ENCODE assay signal across 29 cellular contexts in genomic region chr2:17191223-17191622, GRCh38.
"Had no signal": no experiment of that assay in that cellular context is flagged by ENCODE, and none has a peak within 500 bp of the region (broad histone marks: within the 10 kb centered on the region; RNA-seq: fewer than 3 reads in every experiment).

No MANE protein-coding gene starts in this region.

- H3K27me3 ChIP-seq: breast epithelium, neural progenitor cell, right atrium auricular region, uterus had no signal

- H3K9ac ChIP-seq: neural progenitor cell, parathyroid adenoma had no signal

- H3K27me3 Mint-ChIP-seq: activated CD8-positive, alpha-beta memory T cell treated with anti-CD3 and anti-CD28 coated beads, Interleukin-2, amount 10 ng/mL, durations not matched to agents 7 days and 5 days; stimulated activated memory B cell treated with anti-CD40 and anti-IgM and Interleukin-4, amounts not matched to agents 10 μg/mL and 1 μg/mL and 100 μg/mL, for 72 hours; stimulated activated naive CD8-positive, alpha-beta T cell treated with anti-CD3 and anti-CD28 coated beads, Interleukin-15, amount 100 ng/mL, for 72 hours; type B pancreatic cell had no signal

- H2AFZ ChIP-seq: neural progenitor cell, parathyroid adenoma had no signal

- H3K4me3 Mint-ChIP-seq: activated CD8-positive, alpha-beta memory T cell treated with anti-CD3 and anti-CD28 coated beads, Interleukin-2, amount 10 ng/mL, durations not matched to agents 7 days and 5 days; activated CD8-positive, alpha-beta T cell treated with anti-CD3 and anti-CD28 coated beads, Interleukin-2, amount 10 ng/mL, durations not matched to agents 7 days and 5 days; immature natural killer cell; natural killer cell; neural progenitor cell; stimulated activated memory B cell treated with anti-CD40 and anti-IgM and Interleukin-4, amounts not matched to agents 10 μg/mL and 1 μg/mL and 100 μg/mL, for 72 hours; stimulated activated naive CD8-positive, alpha-beta T cell treated with anti-CD3 and anti-CD28 coated beads, Interleukin-15, amount 100 ng/mL, for 72 hours; type B pancreatic cell; WTC11 had no signal

- H3K4me1 ChIP-seq: breast epithelium, parathyroid adenoma, psoas muscle, right atrium auricular region, uterus had no signal

- DNase-seq: activated CD8-positive, alpha-beta memory T cell treated with anti-CD3 and anti-CD28 coated beads, Interleukin-2, amount 10 ng/mL, durations not matched to agents 7 days and 5 days; activated CD8-positive, alpha-beta T cell treated with anti-CD3 and anti-CD28 coated beads, Interleukin-2, amount 10 ng/mL, durations not matched to agents 7 days and 5 days; activated naive CD4-positive, alpha-beta T cell; activated T-cell treated with anti-CD3 and anti-CD28 coated beads, Interleukin-2, amount 50 U/mL, for 48 hours; central memory CD4-positive, alpha-beta T cell; head of caudate nucleus; hypothalamus; immature natural killer cell; kidney; left colon; natural killer cell; occipital lobe; psoas muscle; stimulated activated CD4-positive, alpha-beta T cell treated with anti-CD3 and anti-CD28 coated beads, Interleukin-1b, Interleukin-23, amount 100 ng/mL, for 48 hours; stimulated activated CD4-positive, alpha-beta T cell treated with anti-CD3 and anti-CD28 coated beads, Interleukin-4, amount 100 ng/mL, for 4 hours; stimulated activated CD8-positive, alpha-beta memory T cell treated with anti-CD3 and anti-CD28 coated beads, Interleukin-4, amount 100 ng/mL, for 48 hours; stimulated activated naive CD8-positive, alpha-beta T cell treated with anti-CD3 and anti-CD28 coated beads, Interleukin-15, amount 100 ng/mL, for 72 hours; substantia nigra; uterus had no signal

- H3K27ac Mint-ChIP-seq: activated CD8-positive, alpha-beta memory T cell treated with anti-CD3 and anti-CD28 coated beads, Interleukin-2, amount 10 ng/mL, durations not matched to agents 7 days and 5 days; activated CD8-positive, alpha-beta T cell treated with anti-CD3 and anti-CD28 coated beads, Interleukin-2, amount 10 ng/mL, durations not matched to agents 7 days and 5 days; activated naive CD4-positive, alpha-beta T cell treated with anti-CD3 and anti-CD28 coated beads, Interleukin-2, amount 50 U/mL, for 72 hours; immature natural killer cell; natural killer cell; neural progenitor cell; stimulated activated memory B cell treated with anti-CD40 and anti-IgM and Interleukin-4, amounts not matched to agents 10 μg/mL and 1 μg/mL and 100 μg/mL, for 72 hours; stimulated activated naive CD8-positive, alpha-beta T cell treated with anti-CD3 and anti-CD28 coated beads, Interleukin-15, amount 100 ng/mL, for 72 hours; type B pancreatic cell; WTC11 had no signal

- ATAC-seq: activated CD8-positive, alpha-beta memory T cell treated with anti-CD3 and anti-CD28 coated beads, Interleukin-2, amount 10 ng/mL, durations not matched to agents 7 days and 5 days; activated CD8-positive, alpha-beta T cell treated with anti-CD3 and anti-CD28 coated beads, Interleukin-2, amount 10 ng/mL, durations not matched to agents 7 days and 5 days; activated naive CD4-positive, alpha-beta T cell treated with anti-CD3 and anti-CD28 coated beads, Interleukin-2, amount 50 U/mL, for 72 hours; left colon; natural killer cell; psoas muscle; stimulated activated memory B cell treated with anti-CD40 and anti-IgM and Interleukin-4, amounts not matched to agents 10 μg/mL and 1 μg/mL and 100 μg/mL, for 72 hours; stimulated activated naive CD8-positive, alpha-beta T cell treated with anti-CD3 and anti-CD28 coated beads, Interleukin-15, amount 100 ng/mL, for 72 hours; WTC11 had no signal

- H3K36me3 ChIP-seq: breast epithelium, neural progenitor cell, right atrium auricular region, uterus had no signal

- H3K9me3 ChIP-seq: breast epithelium, psoas muscle, right atrium auricular region, uterus had no signal

- H3K4me3 ChIP-seq: breast epithelium, neural progenitor cell, psoas muscle, right atrium auricular region, smooth muscle cell, uterus had no signal

- FAIRE-seq: endothelial cell of umbilical vein, kidney had no signal

- H3K9me3 Mint-ChIP-seq: neural progenitor cell; stimulated activated memory B cell treated with anti-CD40 and anti-IgM and Interleukin-4, amounts not matched to agents 10 μg/mL and 1 μg/mL and 100 μg/mL, for 72 hours; type B pancreatic cell; WTC11 had no signal

- H3K4me1 Mint-ChIP-seq: activated CD8-positive, alpha-beta memory T cell treated with anti-CD3 and anti-CD28 coated beads, Interleukin-2, amount 10 ng/mL, durations not matched to agents 7 days and 5 days; immature natural killer cell; natural killer cell; stimulated activated naive CD8-positive, alpha-beta T cell treated with anti-CD3 and anti-CD28 coated beads, Interleukin-15, amount 100 ng/mL, for 72 hours had no signal

- H3K4me2 ChIP-seq: smooth muscle cell had no signal

- H3K27ac ChIP-seq: breast epithelium, neural progenitor cell, parathyroid adenoma, psoas muscle, right atrium auricular region, uterus had no signal

- H3K79me2 ChIP-seq: parathyroid adenoma had no signal
